8 cellular contexts compared by ENCODE assay signal in genomic region chr11:62081378-62082291, GRCh38. TPM values are rescaled to one million over a fixed set of nuclear protein-coding genes. Genes with fewer than 3 reads are reported as not detected.
DNase-seq lines count a peak whose midpoint lies in the region; ATAC-seq and TF ChIP-seq lines count a peak whose summit lies in the region.

No MANE protein-coding gene starts in this region.

- no peaks in the 10 kb centered on the region for H3K36me3 ChIP-seq in OCI-LY7 (ENCODE audit: insufficient read depth, low read length)
- H3K36me3 ChIP-seq in naive thymus-derived CD4-positive, alpha-beta T cell (ENCODE audit: control insufficient read depth in 2 of 3, insufficient read depth in 3 of 3, low read length in 3 of 3) = no peaks in the 10 kb centered on the region

- peak overlapping the region; percentile 1; the same call in 1 of the 2 replicates for H2AFZ ChIP-seq in OCI-LY7 (ENCODE audit: low read length)

- H3K36me3 Mint-ChIP-seq in naive thymus-derived CD4-positive, alpha-beta T cell = no peaks in the 10 kb centered on the region

- intact Hi-C loops in OCI-LY7 (cut with micrococcal nuclease; ENCODE audit: unreplicated experiment) = loop anchor here (1.0 to 5.0 kb wide), 4 partner anchors 134 to 284 kb away; no protein-coding TSS in a partner anchor
- intact Hi-C loops in naive thymus-derived CD4-positive, alpha-beta T cell (cut with micrococcal nuclease) = loop anchor here (1.0 to 5.0 kb wide), 10 partner anchors 27 to 284 kb away; partner anchors contain the start of gene FTH1 (in 2 of the 2)

- peaks cover 0 to 13% (median 6%) of the 10 kb centered on the region in 7 donors for H3K4me1 Mint-ChIP-seq in naive thymus-derived CD4-positive, alpha-beta T cell

- H3K9me3 Mint-ChIP-seq in naive thymus-derived CD4-positive, alpha-beta T cell = no peaks in the 10 kb centered on the region

- H3K27ac Mint-ChIP-seq in naive thymus-derived CD4-positive, alpha-beta T cell = peak overlapping the region in 6 of 9 donors; percentile 10 to 91 (median 76)

- ATAC-seq in naive thymus-derived CD4-positive, alpha-beta T cell = peak; percentile 96
- ATAC-seq in HG02642 (IDR thresholded peaks at IDR 0.05; ENCODE audit: poor library complexity, unreplicated experiment) = no peak

- in situ Hi-C loops in KBM-7 (cut with MboI; ENCODE audit: low pct_unique_long_range_greater_than_20kb, low sequenced_read_pairs) = no loop called here

- no peaks in the 10 kb centered on the region for H3K9me2 ChIP-seq in OCI-LY7 (ENCODE audit: insufficient read depth, low read length)

- TF ChIP-seq POLR2A in erythroblast (IDR thresholded peaks at IDR 0.05; ENCODE audit: low read length) = no peak

- peak overlapping the region; percentile 28 for H3K4me2 ChIP-seq in OCI-LY7 (ENCODE audit: low read length)

- no peak overlapping the region for H3K27ac ChIP-seq in OCI-LY7 (ENCODE audit: low read depth, low read length, poor library complexity, severe bottlenecking)
- no peak overlapping the region for H3K27ac ChIP-seq in naive thymus-derived CD4-positive, alpha-beta T cell (ENCODE audit: low read depth, low read length)

- peak; percentile 99 for TF ChIP-seq CTCF in OCI-LY7 (conservative IDR thresholded peaks at IDR 0.05; ENCODE audit: low read length)

- H4K20me1 ChIP-seq in OCI-LY7 (ENCODE audit: insufficient read depth, low read length) = no peaks in the 10 kb centered on the region

- H3K4me3 Mint-ChIP-seq in naive thymus-derived CD4-positive, alpha-beta T cell = peak overlapping the region in 9 of 10 donors; percentile 40 to 70 (median 55)

- no peak overlapping the region for H3K4me3 ChIP-seq in OCI-LY7 (ENCODE audit: low read depth, low read length, poor library complexity, severe bottlenecking)
- no peak overlapping the region for H3K4me3 ChIP-seq in naive thymus-derived CD4-positive, alpha-beta T cell (ENCODE audit: low read length)

- no peaks in the 10 kb centered on the region for H3K79me2 ChIP-seq in OCI-LY7 (ENCODE audit: insufficient read depth, low read depth, low read length)

- H3K27me3 ChIP-seq in naive thymus-derived CD4-positive, alpha-beta T cell (ENCODE audit: control insufficient read depth in 2 of 2, insufficient read depth in 2 of 2, low read length in 2 of 2) = no peaks in the 10 kb centered on the region

- H3K27me3 Mint-ChIP-seq in naive thymus-derived CD4-positive, alpha-beta T cell = peaks cover 0 to 9% (median 0%) of the 10 kb centered on the region in 5 donors

- no peaks in the 10 kb centered on the region for H3K9me3 ChIP-seq in OCI-LY7 (ENCODE audit: low read length)
- no peaks in the 10 kb centered on the region for H3K9me3 ChIP-seq in naive thymus-derived CD4-positive, alpha-beta T cell (ENCODE audit: control insufficient read depth in 2 of 3, low read length in 3 of 3)

- BruUV-seq in OCI-LY7 (replicated peaks; lab: Mats Ljungman, UMichigan) = no TSS peak

- DNase-seq in COLO668 (lab: John Stamatoyannopoulos, UW; ENCODE audit: unreplicated experiment) = peak; percentile 60
- peak; percentile 67 for DNase-seq in KBM-7
- DNase-seq in OCI-LY7 (ENCODE audit: low spot score) = peak; percentile 58
- DNase-seq in activated T-cell treated with anti-CD3 and anti-CD28 coated beads for 24 hours (ENCODE audit: low read depth) = peak; percentile 67
- DNase-seq in erythroblast (lab: John Stamatoyannopoulos, UW) = peak; percentile 81 to 92
- peak; percentile 62 to 85 (median 77) for DNase-seq in naive thymus-derived CD4-positive, alpha-beta T cell
- peak; percentile 41 to 57 for DNase-seq in stimulated activated CD8-positive, alpha-beta memory T cell treated with anti-CD3 and anti-CD28 coated beads, Interleukin-7, amount 100 ng/mL, for 48 hours (ENCODE audit: extremely low read depth in 1 of 2, low read depth in 1 of 2)

- H3K4me1 ChIP-seq in OCI-LY7 (ENCODE audit: insufficient read depth, low read length, poor library complexity, severe bottlenecking) = no peaks in the 10 kb centered on the region
- H3K4me1 ChIP-seq in naive thymus-derived CD4-positive, alpha-beta T cell (ENCODE audit: control insufficient read depth in 2 of 2, insufficient read depth in 2 of 2, low read length in 2 of 2) = peaks cover 0 to 7% of the 10 kb centered on the region in 2 donors

- CTCF ChIA-PET in OCI-LY7 (lab: Charles Lee; ENCODE audit: unreplicated experiment) = interaction anchor here (0.5 to 2.4 kb wide), 9 partner anchors 39 to 288 kb away, joined by 3 to 28 read pairs (median 6); partner anchors contain the start of gene FEN1
- CTCF ChIA-PET in naive thymus-derived CD4-positive, alpha-beta T cell (lab: Charles Lee) = interaction anchor here (0.7 to 9.0 kb wide), 39 partner anchors 8 to 291 kb away, joined by 3 to 206 read pairs (median 4); partner anchors contain the start of genes BEST1, FEN1, FTH1 and SCGB1D1

- POLR2A ChIA-PET in OCI-LY7 (lab: Charles Lee) = interaction anchor here (0.6 to 1.5 kb wide), 11 partner anchors 12 to 184 kb away, joined by 3 to 5 read pairs (median 3); partner anchors contain the start of gene FTH1
- POLR2A ChIA-PET in naive thymus-derived CD4-positive, alpha-beta T cell (lab: Charles Lee) = interaction anchor here (0.5 to 2.5 kb wide), 12 partner anchors 9 to 289 kb away, joined by 3 to 27 read pairs (median 4); partner anchors contain the start of genes BEST1, FEN1, FTH1 and TMEM258

RNA-seq across cellular contexts. Expression of gene INCENP, which starts 42.2 kb away (rescaled TPM):
- 89.1 and 103 TPM in 2 replicates for total RNA-seq in OCI-LY7 (2014; rRNA removed; shearing (Covaris generic))
- total RNA-seq in OCI-LY7 (2022) = 183 and 212 TPM in 2 replicates
- total RNA-seq in naive thymus-derived CD4-positive, alpha-beta T cell = 100 to 1,000 TPM in 1 of 5 experiments, 10 to 100 TPM in 4; 18.6 to 124 (median 25.6) TPM
- polyA plus RNA-seq in naive thymus-derived CD4-positive, alpha-beta T cell = 1 to 10 TPM; 2.8 to 4.0 TPM
